In genomic region chr1:26431979-26432695, GRCh38 we compare ENCODE assay signal across 8 cellular contexts. TPM values are rescaled to one million over a fixed set of nuclear protein-coding genes. Genes with fewer than 3 reads are reported as not detected.
DNase-seq lines count a peak whose midpoint lies in the region; ATAC-seq and TF ChIP-seq lines count a peak whose summit lies in the region.

TSS of gene DHDDS (plus strand) at chr1:26432321. CDS start at chr1:26432946, 625 bp downstream.

- intact Hi-C loops in natural killer cell (cut with micrococcal nuclease), result loop anchor here (5.0 kb wide), 1 partner anchor 40 kb away; the partner anchor contains the start of gene HMGN2

- peak within 1 kb of the TSS; percentile 92 for H3K27ac Mint-ChIP-seq in activated T-helper 17 cell treated with anti-CD3 and anti-CD28 coated beads, Interleukin-2, amount 50 U/mL, for 72 hours
- peak within 1 kb of the TSS; percentile 89 to 93 for H3K27ac Mint-ChIP-seq in natural killer cell

- DNase-seq in Daoy (ENCODE audit: low read depth) (peak; percentile 99), GOT3 (lab: John Stamatoyannopoulos, UW) (peak; percentile 91), LNCaP clone FGC (ENCODE audit: low read depth) (peak; percentile 82), RWPE1 (ENCODE audit: low spot score) (peak; percentile 99), fibroblast of gingiva (ENCODE audit: low read depth) (peak; percentile 98), natural killer cell (peak; percentile 98)
- DNase-seq in stimulated activated naive CD4-positive, alpha-beta T cell treated with Interleukin-2 at 50 U/mL for 16 hours (lab: John Stamatoyannopoulos, UW), result peak; percentile 98

- ATAC-seq in activated T-helper 17 cell treated with anti-CD3 and anti-CD28 coated beads, Interleukin-2, amount 50 U/mL, for 72 hours (replicated peaks), result peak; percentile 97
- peak; percentile 96 to 98 (median 97) for ATAC-seq in natural killer cell

- H3K27me3 Mint-ChIP-seq in activated T-helper 17 cell treated with anti-CD3 and anti-CD28 coated beads, Interleukin-2, amount 50 U/mL, for 72 hours, result peaks cover 3% of the 10 kb centered on the region
- H3K27me3 Mint-ChIP-seq in natural killer cell (ENCODE audit: low read depth in 2 of 2), result no peaks in the 10 kb centered on the region

- H3K9me3 Mint-ChIP-seq in activated T-helper 17 cell treated with anti-CD3 and anti-CD28 coated beads, Interleukin-2, amount 50 U/mL, for 72 hours, result no peaks in the 10 kb centered on the region
- H3K9me3 Mint-ChIP-seq in natural killer cell, result no peaks in the 10 kb centered on the region

- CTCF ChIA-PET in RWPE1 (lab: Yijun Ruan, JAX), result interaction anchor here (0.9 to 1.3 kb wide), 2 partner anchors 15 to 39 kb away, joined by 3 to 10 read pairs; no protein-coding TSS in a partner anchor

- peak within 1 kb of the TSS; percentile 80 for H3K4me3 ChIP-seq in LNCaP clone FGC (ENCODE audit: low read depth, low read length)

- peak within 1 kb of the TSS; percentile 78 for H3K27ac ChIP-seq in RWPE1

- peak within 1 kb of the TSS; percentile 92 for H3K4me3 Mint-ChIP-seq in activated T-helper 17 cell treated with anti-CD3 and anti-CD28 coated beads, Interleukin-2, amount 50 U/mL, for 72 hours
- peak within 1 kb of the TSS; percentile 97 for H3K4me3 Mint-ChIP-seq in natural killer cell

- peaks cover 10% of the 10 kb centered on the region for H3K4me1 Mint-ChIP-seq in activated T-helper 17 cell treated with anti-CD3 and anti-CD28 coated beads, Interleukin-2, amount 50 U/mL, for 72 hours
- H3K4me1 Mint-ChIP-seq in natural killer cell, result peaks cover 13 to 22% of the 10 kb centered on the region in 2 donors

- POLR2A ChIA-PET in RWPE1 (lab: Yijun Ruan, JAX; ENCODE audit: low non-redundant PET), result interaction anchor here (0.5 to 0.8 kb wide), 3 partner anchors 345 to 540 kb away, joined by 3 to 4 read pairs (median 3); no protein-coding TSS in a partner anchor

- peaks cover 38% of the 10 kb centered on the region for H3K36me3 Mint-ChIP-seq in activated T-helper 17 cell treated with anti-CD3 and anti-CD28 coated beads, Interleukin-2, amount 50 U/mL, for 72 hours (ENCODE audit: low read depth)
- no peaks in the 10 kb centered on the region for H3K36me3 Mint-ChIP-seq in natural killer cell

- no peak for TF ChIP-seq CTCF in LNCaP clone FGC (IDR thresholded peaks at IDR 0.05; ENCODE audit: control insufficient read depth, extremely low read depth, insufficient read depth)
- TF ChIP-seq CTCF in RWPE1 (conservative IDR thresholded peaks at IDR 0.05; ENCODE audit: low read depth), result no peak
- no peak for TF ChIP-seq CTCF in natural killer cell (IDR thresholded peaks at IDR 0.05)

RNA-seq across cellular contexts. Expression of gene DHDDS, which starts in this region (rescaled TPM):
- 44.9 and 55.4 TPM in 2 replicates for total RNA-seq in Daoy (2014; rRNA removed; shearing (Covaris generic))
- 10 to 100 TPM; 55.7 to 56.6 TPM for total RNA-seq in activated T-helper 17 cell treated with anti-CD3 and anti-CD28 coated beads, Interleukin-2, amount 50 U/mL, for 72 hours
- 10 to 100 TPM; 39.6 to 48.6 (median 43.4) TPM for total RNA-seq in natural killer cell

Comparison
In these comparisons a context has a peak if more than half of its experiments do, and no peak if none do; other contexts are left out.
1. Peak in every context shown above with its lines: DNase-seq, ATAC-seq, H3K4me3 ChIP-seq and H3K27ac ChIP-seq.